Comparison of ENCODE assay signal across 11 cellular contexts in the genomic region with DNA sequence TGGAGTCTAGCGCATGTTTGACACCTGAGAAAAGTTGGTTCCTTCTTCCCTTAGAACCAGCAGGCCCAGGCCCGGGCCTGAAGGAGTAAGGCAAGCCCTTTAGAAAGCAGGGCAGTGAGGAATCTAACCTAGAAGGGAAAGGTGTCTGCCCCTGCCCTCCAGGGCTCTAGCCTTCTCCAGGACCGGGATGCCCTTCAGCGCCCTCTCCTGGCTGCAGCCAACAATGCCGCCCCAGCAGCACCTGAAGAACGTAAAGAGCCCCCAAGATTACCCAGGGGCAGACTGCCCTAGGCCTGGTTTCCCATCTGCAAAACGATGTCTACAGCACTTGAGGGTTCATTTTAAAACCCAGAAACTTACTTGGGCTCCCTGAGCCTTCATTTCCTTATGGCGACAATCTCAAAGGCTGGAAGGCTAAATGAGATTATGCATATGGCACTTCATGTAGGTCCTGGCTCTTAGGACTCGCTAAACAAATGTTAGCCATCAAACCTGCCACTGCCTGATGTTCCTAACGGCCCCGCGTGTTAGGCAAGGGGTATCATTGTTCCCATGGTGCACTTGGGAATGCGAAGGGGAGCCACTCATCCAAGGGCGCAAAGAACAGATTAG.
DNase-seq lines count a peak whose midpoint lies in the region; ATAC-seq and TF ChIP-seq lines count a peak whose summit lies in the region.
"Had no signal": no experiment of that assay in that cellular context is flagged by ENCODE, and none has a peak within 500 bp of the region (broad histone marks: within the 10 kb centered on the region; RNA-seq: fewer than 3 reads in every experiment).

No MANE protein-coding gene starts in this region.

- DNase-seq in activated CD4-positive, alpha-beta T cell treated with anti-CD3 and anti-CD28 coated beads, Interleukin-2, amount 50 U/mL, for 48 hours, result peak; percentile 2 to 12
- DNase-seq in activated CD4-positive, alpha-beta T cell treated with anti-CD3 and anti-CD28 coated beads, Interleukin-2, amount 10 ng/mL, durations not matched to agents 7 days and 5 days, result no peak
- DNase-seq in HT-29 (ENCODE audit: low spot score) (peak; percentile 31), WTC11 (ENCODE audit: low spot score) (peak; percentile 93), cortex of kidney (lab: John Stamatoyannopoulos, UW) (no peak)
- no peak for DNase-seq in effector CD4-positive, alpha-beta T cell
- DNase-seq: activated naive CD4-positive, alpha-beta T cell treated with anti-CD3 and anti-CD28 coated beads, Interleukin-2, amount 50 U/mL, for 16 hours; left cardiac atrium; NCI-H1417 treated with DMSO at 0.1 percent for 48 hours had no signal

- peak; percentile 77 for TF ChIP-seq CTCF in WTC11 (IDR thresholded peaks at IDR 0.05)
- peak in 2 of 3 experiments; percentile 50 to 59 for TF ChIP-seq CTCF in nephron (IDR thresholded peaks at IDR 0.05; ENCODE audit: unreplicated experiment in 3 of 3)

- H3K9me3 Mint-ChIP-seq in activated CD4-positive, alpha-beta T cell treated with anti-CD3 and anti-CD28 coated beads, Interleukin-2, amount 10 ng/mL, durations not matched to agents 7 days and 5 days, result no peaks in the 10 kb centered on the region
- H3K9me3 Mint-ChIP-seq in WTC11 (peaks cover 13% of the 10 kb centered on the region), nephron (peaks cover 5% of the 10 kb centered on the region)

- no peaks in the 10 kb centered on the region for H3K36me3 Mint-ChIP-seq in activated CD4-positive, alpha-beta T cell treated with anti-CD3 and anti-CD28 coated beads, Interleukin-2, amount 10 ng/mL, durations not matched to agents 7 days and 5 days (ENCODE audit: low read depth)
- peaks cover 9% of the 10 kb centered on the region for H3K36me3 Mint-ChIP-seq in WTC11
- no peaks in the 10 kb centered on the region for H3K36me3 Mint-ChIP-seq in nephron (ENCODE audit: low read depth)

- no peak overlapping the region for H3K4me3 Mint-ChIP-seq in activated CD4-positive, alpha-beta T cell treated with anti-CD3 and anti-CD28 coated beads, Interleukin-2, amount 10 ng/mL, durations not matched to agents 7 days and 5 days
- no peak overlapping the region for H3K4me3 Mint-ChIP-seq in WTC11
- H3K4me3 Mint-ChIP-seq in nephron, result no peak overlapping the region

- no peak overlapping the region for H3K27ac Mint-ChIP-seq in activated CD4-positive, alpha-beta T cell treated with anti-CD3 and anti-CD28 coated beads, Interleukin-2, amount 10 ng/mL, durations not matched to agents 7 days and 5 days
- H3K27ac Mint-ChIP-seq in WTC11, result no peak overlapping the region
- no peak overlapping the region for H3K27ac Mint-ChIP-seq in nephron

- no peaks in the 10 kb centered on the region for H3K4me1 Mint-ChIP-seq in activated CD4-positive, alpha-beta T cell treated with anti-CD3 and anti-CD28 coated beads, Interleukin-2, amount 10 ng/mL, durations not matched to agents 7 days and 5 days
- peaks cover 13% of the 10 kb centered on the region for H3K4me1 Mint-ChIP-seq in WTC11
- H3K4me1 Mint-ChIP-seq in nephron, result no peaks in the 10 kb centered on the region

- POLR2A ChIA-PET in activated CD4-positive, alpha-beta T cell treated with anti-CD3 and anti-CD28 coated beads, Interleukin-2, amount 10 ng/mL, durations not matched to agents 7 days and 5 days (lab: Charles Lee), result no interaction called here
- POLR2A ChIA-PET in WTC11 (lab: Charles Lee), result no interaction called here

- H3K27me3 Mint-ChIP-seq in activated CD4-positive, alpha-beta T cell treated with anti-CD3 and anti-CD28 coated beads, Interleukin-2, amount 10 ng/mL, durations not matched to agents 7 days and 5 days, result no peaks in the 10 kb centered on the region
- peaks cover 16% of the 10 kb centered on the region for H3K27me3 Mint-ChIP-seq in WTC11 (ENCODE audit: low read depth)
- H3K27me3 Mint-ChIP-seq in nephron (ENCODE audit: low read depth), result peaks cover 15% of the 10 kb centered on the region

- CTCF ChIA-PET in activated CD4-positive, alpha-beta T cell treated with anti-CD3 and anti-CD28 coated beads, Interleukin-2, amount 10 ng/mL, durations not matched to agents 7 days and 5 days (lab: Charles Lee), result no interaction called here
- CTCF ChIA-PET in WTC11 (lab: Charles Lee), result interaction anchor here (0.7 to 3.9 kb wide), 16 partner anchors 10 to 450 kb away, joined by 3 to 18 read pairs (median 5); partner anchors contain the start of gene KLHDC7A

- ATAC-seq in WTC11, result peak; percentile 95
- ATAC-seq in GM18858 (IDR thresholded peaks at IDR 0.05; ENCODE audit: unreplicated experiment), result no peak
- ATAC-seq: left cardiac atrium had no signal

TF ChIP-seq in WTC11, 78 proteins besides CTCF, POLR2A, EP300 and RAD21:
- TF ChIP-seq, protein P1, sequence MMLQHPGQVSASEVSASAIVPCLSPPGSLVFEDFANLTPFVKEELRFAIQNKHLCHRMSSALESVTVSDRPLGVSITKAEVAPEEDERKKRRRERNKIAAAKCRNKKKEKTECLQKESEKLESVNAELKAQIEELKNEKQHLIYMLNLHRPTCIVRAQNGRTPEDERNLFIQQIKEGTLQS (CRISPR knock-in tag; conservative IDR thresholded peaks at IDR 0.05), result no peak
- 0 out of 2 replicates have a peak, but pooled peaks have one; percentile 34 for TF ChIP-seq MAX (CRISPR knock-in tag; IDR thresholded peaks at IDR 0.05)
- TF ChIP-seq TEAD1 (CRISPR knock-in tag; IDR thresholded peaks at IDR 0.05), result no peak
- no peak for TF ChIP-seq FOXK1 (CRISPR knock-in tag; IDR thresholded peaks at IDR 0.05)
- no peak for TF ChIP-seq KAT7 (CRISPR knock-in tag; IDR thresholded peaks at IDR 0.05; ENCODE audit: borderline replicate concordance)
- no peak for TF ChIP-seq ZSCAN18 (CRISPR knock-in tag; IDR thresholded peaks at IDR 0.05)
- 0 out of 2 replicates have a peak, but pooled peaks have one; percentile 22 for TF ChIP-seq SP1 (CRISPR knock-in tag; conservative IDR thresholded peaks at IDR 0.05)
- TF ChIP-seq ZNF219 (CRISPR knock-in tag; IDR thresholded peaks at IDR 0.05; ENCODE audit: borderline replicate concordance), result no peak
- no peak for TF ChIP-seq STAT6 (CRISPR knock-in tag; conservative IDR thresholded peaks at IDR 0.05; ENCODE audit: low read depth)
- no peak for TF ChIP-seq JUN (CRISPR knock-in tag; IDR thresholded peaks at IDR 0.05)
- no peak for TF ChIP-seq CREB1 (CRISPR knock-in tag; IDR thresholded peaks at IDR 0.05)
- TF ChIP-seq ETV6 (CRISPR knock-in tag; IDR thresholded peaks at IDR 0.05), result 0 out of 2 replicates have a peak, but pooled peaks have one; percentile 38
- no peak for TF ChIP-seq CREM (CRISPR knock-in tag; IDR thresholded peaks at IDR 0.05)

Comparison
In these comparisons a context has a peak if more than half of its experiments do, and no peak if none do; other contexts are left out.
1. DNase-seq: peak in activated CD4-positive, alpha-beta T cell treated with anti-CD3 and anti-CD28 coated beads, Interleukin-2, amount 50 U/mL, for 48 hours (2 of 2), HT-29 (single experiment) and WTC11 (single experiment); none in activated CD4-positive, alpha-beta T cell treated with anti-CD3 and anti-CD28 coated beads, Interleukin-2, amount 10 ng/mL, durations not matched to agents 7 days and 5 days (single experiment), effector CD4-positive, alpha-beta T cell (single experiment) and cortex of kidney (single experiment).